In genomic region chr16:26642047-26642664, GRCh38 we compare ENCODE assay signal across 21 cellular contexts.
DNase-seq lines count a peak whose midpoint lies in the region; ATAC-seq and TF ChIP-seq lines count a peak whose summit lies in the region.
"Had no signal": no experiment of that assay in that cellular context is flagged by ENCODE, and none has a peak within 500 bp of the region (broad histone marks: within the 10 kb centered on the region; RNA-seq: fewer than 3 reads in every experiment).

No MANE protein-coding gene starts in this region.

- H3F3A ChIP-seq in DOHH2 (ENCODE audit: control insufficient read depth, insufficient read depth) = no peaks in the 10 kb centered on the region

- H3K27me3 ChIP-seq in DOHH2 (ENCODE audit: control insufficient read depth, low read length) (no peaks in the 10 kb centered on the region), esophagus muscularis mucosa (peaks cover 0 to 9% (median 0%) of the 10 kb centered on the region in 4 donors), uterus (no peaks in the 10 kb centered on the region)

- intact Hi-C loops in esophagus muscularis mucosa (cut with DNase I) = no loop called here
- intact Hi-C loops in uterus (cut with DNase I; ENCODE audit: low total_unique reads) = no loop called here

- TF ChIP-seq POLR2A in esophagus muscularis mucosa (IDR thresholded peaks at IDR 0.05; ENCODE audit: low read depth) (no peak), uterus (IDR thresholded peaks at IDR 0.05) (no peak)

- DNase-seq in DMS153 (lab: John Stamatoyannopoulos, UW) (peak; percentile 32), DMS153 treated with DMSO at 0.1 percent for 48 hours (lab: John Stamatoyannopoulos, UW; ENCODE audit: unreplicated experiment) (no peak), NCI-H69 (lab: John Stamatoyannopoulos, UW) (peak; percentile 71), esophagus muscularis mucosa (ENCODE audit: extremely low spot score) (peak; percentile 60), uterus (no peak), GM20000 (ENCODE audit: low spot score) (no peak)
- DNase-seq: CD4-positive, CD25-positive, alpha-beta regulatory T cell; COR-L47; EL; MM.1S; NCI-H2107; NCI-H345; NCI-H526 treated with DMSO at 0.1 percent for 48 hours; NK-92 treated with Interleukin-12 subunit alpha and Interleukin-12 subunit beta, amount 100 ng/mL, for 24 hours; SHP77 had no signal

- H3K9me3 ChIP-seq in DOHH2 (ENCODE audit: control insufficient read depth, insufficient read depth, low read length) = no peaks in the 10 kb centered on the region
- no peaks in the 10 kb centered on the region for H3K9me3 ChIP-seq in esophagus muscularis mucosa
- no peaks in the 10 kb centered on the region for H3K9me3 ChIP-seq in uterus

- H3K36me3 ChIP-seq in DOHH2 (ENCODE audit: control insufficient read depth, low read length) (no peaks in the 10 kb centered on the region), esophagus muscularis mucosa (no peaks in the 10 kb centered on the region), uterus (no peaks in the 10 kb centered on the region)

- peak overlapping the region; percentile 36 for H3K4me3 ChIP-seq in DOHH2 (ENCODE audit: low read length)
- no peak overlapping the region for H3K4me3 ChIP-seq in esophagus muscularis mucosa
- no peak overlapping the region for H3K4me3 ChIP-seq in uterus
- H3K4me3 ChIP-seq: GM12878, GM23338, SK-N-MC had no signal

- peaks cover 53% of the 10 kb centered on the region for H3K4me1 ChIP-seq in DOHH2 (ENCODE audit: control insufficient read depth, low read length)
- H3K4me1 ChIP-seq in esophagus muscularis mucosa = no peaks in the 10 kb centered on the region
- H3K4me1 ChIP-seq in uterus = no peaks in the 10 kb centered on the region

- no peaks in the 10 kb centered on the region for H4K20me1 ChIP-seq in DOHH2 (ENCODE audit: control insufficient read depth, insufficient read depth, low read depth, low read length)

- no peak for ATAC-seq in HG02938 (IDR thresholded peaks at IDR 0.05; ENCODE audit: unreplicated experiment)
- ATAC-seq: GM12878, GM23338 had no signal

- peak overlapping the region; percentile 53 for H3K4me2 ChIP-seq in DOHH2 (ENCODE audit: low read length)
- H3K4me2 ChIP-seq: GM23338 had no signal

- TF ChIP-seq EP300 in esophagus muscularis mucosa (IDR thresholded peaks at IDR 0.05) = no peak

- H3K79me2 ChIP-seq in DOHH2 (ENCODE audit: control insufficient read depth, low read length) = no peaks in the 10 kb centered on the region

- WGBS in esophagus muscularis mucosa = 79% methylated on average over 5 of the region's 5 CpGs

- no peaks in the 10 kb centered on the region for H3K9me2 ChIP-seq in DOHH2 (replicated peaks; ENCODE audit: control insufficient read depth, low read length)

- TF ChIP-seq CTCF in DOHH2 (IDR thresholded peaks at IDR 0.05; ENCODE audit: low read depth, low read length, poor library complexity, severe bottlenecking) = no peak
- TF ChIP-seq CTCF in esophagus muscularis mucosa (IDR thresholded peaks at IDR 0.05) = no peak
- TF ChIP-seq CTCF in uterus (IDR thresholded peaks at IDR 0.05) = no peak
- no peak for TF ChIP-seq CTCF in GM20000 (IDR thresholded peaks at IDR 0.05; ENCODE audit: extremely low read depth, missing control alignments)

- H3K27ac ChIP-seq in DOHH2 (ENCODE audit: low read depth, low read length) = peak overlapping the region; percentile 59
- H3K27ac ChIP-seq in esophagus muscularis mucosa (replicated peaks in 1 of 4) = no peak overlapping the region
- H3K27ac ChIP-seq in uterus = no peak overlapping the region
- H3K27ac ChIP-seq: 22Rv1, SK-N-MC had no signal

Comparison
In these comparisons a context has a peak if more than half of its experiments do, and no peak if none do; other contexts are left out.
1. DNase-seq: peak in DMS153 (single experiment), NCI-H69 (single experiment) and esophagus muscularis mucosa (single experiment); none in DMS153 treated with DMSO at 0.1 percent for 48 hours (single experiment), uterus (0 of 2) and GM20000 (single experiment).